Comparison of ENCODE assay signal across 27 cellular contexts in the genomic region with DNA sequence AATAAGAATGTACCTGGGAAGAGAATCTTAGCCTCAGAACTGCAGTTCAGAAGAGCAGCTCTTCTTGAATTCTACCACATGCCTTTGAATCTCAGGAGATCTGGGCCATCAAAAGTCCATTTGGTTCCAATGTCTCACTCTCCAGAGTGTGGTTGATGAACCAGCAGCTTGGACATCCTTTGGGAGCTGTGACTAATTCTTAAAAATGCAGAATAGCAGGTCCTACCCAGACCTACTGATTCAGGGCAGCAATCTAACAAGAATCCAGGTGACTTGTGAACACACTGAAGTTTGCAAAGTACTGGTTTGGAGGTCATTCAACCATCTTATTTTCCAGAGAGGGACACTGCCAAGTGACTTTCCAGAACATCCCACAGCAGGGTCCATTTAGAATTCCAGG.
"Had no signal": no experiment of that assay in that cellular context is flagged by ENCODE, and none has a peak within 500 bp of the region (broad histone marks: within the 10 kb centered on the region; RNA-seq: fewer than 3 reads in every experiment).

No MANE protein-coding gene starts in this region.

- H3K9me3 ChIP-seq: lower lobe of right lung, neutrophil, psoas muscle, right atrium auricular region, right lobe of liver, tibial nerve, upper lobe of left lung, vagina had no signal

- H3K4me3 ChIP-seq: left lung, lower lobe of right lung, neural progenitor cell, psoas muscle, right atrium auricular region, right lobe of liver, smooth muscle cell, tibial nerve, upper lobe of left lung, vagina had no signal

- H3K79me2 ChIP-seq: parathyroid adenoma had no signal

- H3K36me3 ChIP-seq: left lung, lower lobe of right lung, neural progenitor cell, neutrophil, right atrium auricular region, right lobe of liver, tibial nerve, upper lobe of left lung, vagina had no signal

- DNase-seq: hippocampal formation; kidney glomerular epithelial cell; left colon; left lung; lower lobe of right lung; mesendoderm; naive B cell; natural killer cell; nephron progenitor cell; occipital lobe; psoas muscle; right lobe of liver; stimulated activated CD4-positive, alpha-beta T cell treated with anti-CD3 and anti-CD28 coated beads, Interleukin-1b, Interleukin-23, amount 100 ng/mL, for 48 hours; stimulated activated CD4-positive, alpha-beta T cell treated with anti-CD3 and anti-CD28 coated beads, Interleukin-2, amount 100 ng/mL, for 48 hours; stimulated activated CD4-positive, alpha-beta T cell treated with anti-CD3 and anti-CD28 coated beads, Interleukin-4, amount 100 ng/mL, for 4 hours; stimulated activated CD8-positive, alpha-beta memory T cell treated with anti-CD3 and anti-CD28 coated beads, Interleukin-4, amount 100 ng/mL, for 48 hours; stimulated activated naive CD4-positive, alpha-beta T cell treated with Interleukin-2 at 50 U/mL for 16 hours; stimulated activated naive CD8-positive, alpha-beta T cell treated with anti-CD3 and anti-CD28 coated beads, Interleukin-15, amount 100 ng/mL, for 72 hours; upper lobe of left lung had no signal

- H3K9ac ChIP-seq: neural progenitor cell, parathyroid adenoma had no signal

- H3K4me1 ChIP-seq: left lung, lower lobe of right lung, neural progenitor cell, parathyroid adenoma, psoas muscle, right atrium auricular region, right lobe of liver, tibial nerve, upper lobe of left lung, vagina had no signal

- H2AFZ ChIP-seq: neural progenitor cell, parathyroid adenoma had no signal

- H3K27me3 ChIP-seq: left lung, neural progenitor cell, neutrophil, right atrium auricular region, right lobe of liver, tibial nerve, upper lobe of left lung, vagina had no signal

- H3K27ac ChIP-seq: left lung, lower lobe of right lung, neural progenitor cell, neutrophil, parathyroid adenoma, psoas muscle, right atrium auricular region, right lobe of liver, tibial nerve, upper lobe of left lung, vagina had no signal

- H3K4me2 ChIP-seq: neural progenitor cell, smooth muscle cell had no signal

- ATAC-seq: left colon; left lung; lower lobe of right lung; natural killer cell; psoas muscle; right lobe of liver; stimulated activated memory B cell treated with anti-CD40 and anti-IgM and Interleukin-4, amounts not matched to agents 10 μg/mL and 1 μg/mL and 100 μg/mL, for 72 hours; stimulated activated naive CD8-positive, alpha-beta T cell treated with anti-CD3 and anti-CD28 coated beads, Interleukin-15, amount 100 ng/mL, for 72 hours had no signal
